ENCODE assay signal across 17 cellular contexts in genomic region chr16:47815655-47816054, GRCh38.
"Had no signal": no experiment of that assay in that cellular context is flagged by ENCODE, and none has a peak within 500 bp of the region (broad histone marks: within the 10 kb centered on the region; RNA-seq: fewer than 3 reads in every experiment).

No MANE protein-coding gene starts in this region.

- H3K36me3 ChIP-seq: thyroid gland had no signal

- H3K4me3 Mint-ChIP-seq: activated CD8-positive, alpha-beta T cell treated with anti-CD3 and anti-CD28 coated beads for 36 hours; activated naive CD8-positive, alpha-beta T cell treated with anti-CD3 and anti-CD28 coated beads, Interleukin-2, amount 10 ng/mL, durations not matched to agents 7 days and 5 days; activated T-helper 17 cell treated with anti-CD3 and anti-CD28 coated beads, Interleukin-2, amount 50 U/mL, for 72 hours; dendritic cell treated with granulocyte-macrophage colony-stimulating factor and Interleukin-4, amounts not matched to agents 40 ng/mL and 50 ng/mL, for 4 days; nephron had no signal

- H3K27me3 Mint-ChIP-seq: activated naive CD8-positive, alpha-beta T cell treated with anti-CD3 and anti-CD28 coated beads, Interleukin-2, amount 10 ng/mL, durations not matched to agents 7 days and 5 days; dendritic cell treated with granulocyte-macrophage colony-stimulating factor and Interleukin-4, amounts not matched to agents 40 ng/mL and 50 ng/mL, for 4 days had no signal

- H3K4me3 ChIP-seq: thyroid gland had no signal

- H3K4me1 ChIP-seq: thyroid gland had no signal

- H3K9me3 ChIP-seq: thyroid gland had no signal

- H3K27ac ChIP-seq: thyroid gland had no signal

- H3K27me3 ChIP-seq: thyroid gland had no signal

- H3K36me3 Mint-ChIP-seq: activated naive CD8-positive, alpha-beta T cell treated with anti-CD3 and anti-CD28 coated beads, Interleukin-2, amount 10 ng/mL, durations not matched to agents 7 days and 5 days had no signal

- H3K27ac Mint-ChIP-seq: activated CD8-positive, alpha-beta T cell treated with anti-CD3 and anti-CD28 coated beads for 36 hours; activated naive CD8-positive, alpha-beta T cell treated with anti-CD3 and anti-CD28 coated beads, Interleukin-2, amount 10 ng/mL, durations not matched to agents 7 days and 5 days; activated T-helper 17 cell treated with anti-CD3 and anti-CD28 coated beads, Interleukin-2, amount 50 U/mL, for 72 hours; dendritic cell treated with granulocyte-macrophage colony-stimulating factor and Interleukin-4, amounts not matched to agents 40 ng/mL and 50 ng/mL, for 4 days; nephron had no signal

- DNase-seq: activated CD4-positive, alpha-beta T cell treated with anti-CD3 and anti-CD28 coated beads for 48 hours; activated CD4-positive, CD25-positive, alpha-beta regulatory T cell; activated CD8-positive, alpha-beta T cell treated with anti-CD3 and anti-CD28 coated beads for 36 hours; activated naive CD4-positive, alpha-beta T cell; activated naive CD8-positive, alpha-beta T cell treated with anti-CD3 and anti-CD28 coated beads, Interleukin-2, amount 10 ng/mL, durations not matched to agents 7 days and 5 days; activated T-cell treated with anti-CD3 and anti-CD28 coated beads, Interleukin-2, amount 50 U/mL, for 1 hour; effector CD8-positive, alpha-beta T cell; occipital lobe; retina; stimulated activated CD4-positive, alpha-beta T cell treated with anti-CD3 and anti-CD28 coated beads, Interleukin-12 subunit alpha, Interleukin-12 subunit beta, amount 100 ng/mL, for 4 hours; stimulated activated CD4-positive, alpha-beta T cell treated with anti-CD3 and anti-CD28 coated beads, Interleukin-1b, Interleukin-23, amount 100 ng/mL, for 48 hours; stimulated activated naive CD4-positive, alpha-beta T cell treated with Interleukin-2 at 50 U/mL for 16 hours; thyroid gland had no signal

- ATAC-seq: activated CD8-positive, alpha-beta T cell treated with anti-CD3 and anti-CD28 coated beads for 36 hours; activated T-helper 17 cell treated with anti-CD3 and anti-CD28 coated beads, Interleukin-2, amount 50 U/mL, for 72 hours; esophagus mucosa had no signal

- H3K4me1 Mint-ChIP-seq: activated naive CD8-positive, alpha-beta T cell treated with anti-CD3 and anti-CD28 coated beads, Interleukin-2, amount 10 ng/mL, durations not matched to agents 7 days and 5 days; activated T-helper 17 cell treated with anti-CD3 and anti-CD28 coated beads, Interleukin-2, amount 50 U/mL, for 72 hours; nephron had no signal
